In the genomic region with DNA sequence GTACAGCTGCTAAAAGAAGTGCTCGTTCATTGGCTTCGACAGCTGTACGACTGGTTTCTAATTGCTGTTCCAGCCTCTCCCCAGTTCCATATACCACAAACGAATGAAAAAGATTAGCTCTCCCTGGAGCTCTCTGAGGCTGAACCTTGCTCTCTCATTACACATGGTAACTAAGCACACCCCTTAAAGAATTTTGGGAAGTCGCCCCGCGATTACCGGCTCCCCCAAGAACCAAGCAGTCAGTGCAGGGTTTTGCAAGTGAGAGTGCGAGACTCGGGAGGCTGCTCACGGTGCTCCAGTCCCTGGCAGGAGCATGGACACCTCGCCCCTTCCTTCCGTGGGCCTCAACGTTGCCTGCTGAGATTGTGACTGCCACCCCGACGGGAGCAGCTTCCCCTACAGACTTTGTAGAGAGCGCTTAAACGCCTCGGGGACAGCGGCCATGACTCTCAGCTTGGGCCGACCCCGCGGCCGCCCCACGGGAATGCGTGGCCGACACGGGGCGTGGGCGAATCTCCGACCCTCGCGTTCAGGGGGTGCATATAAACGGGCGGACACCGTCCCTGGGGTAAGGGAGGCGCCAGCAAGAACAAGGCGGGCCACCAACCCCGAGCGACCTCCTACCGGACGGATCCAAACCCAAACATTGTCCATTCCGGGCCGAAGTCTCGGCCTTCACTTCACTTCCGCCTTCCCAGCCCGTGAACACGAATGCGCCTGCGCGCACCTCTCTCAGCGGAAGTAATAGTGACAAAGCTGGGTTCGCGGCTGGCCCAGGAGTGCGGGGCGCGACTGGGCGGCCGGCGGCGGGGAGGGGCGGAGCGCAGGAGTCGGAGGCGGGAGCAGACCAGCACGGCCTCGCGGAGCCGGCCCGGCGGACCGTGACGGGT, we compare ENCODE assay signal across 8 cellular contexts. TPM values are rescaled to one million over a fixed set of nuclear protein-coding genes. Genes with fewer than 3 reads are reported as not detected.
DNase-seq lines count a peak whose midpoint lies in the region; ATAC-seq and TF ChIP-seq lines count a peak whose summit lies in the region.

A gene with protein sequence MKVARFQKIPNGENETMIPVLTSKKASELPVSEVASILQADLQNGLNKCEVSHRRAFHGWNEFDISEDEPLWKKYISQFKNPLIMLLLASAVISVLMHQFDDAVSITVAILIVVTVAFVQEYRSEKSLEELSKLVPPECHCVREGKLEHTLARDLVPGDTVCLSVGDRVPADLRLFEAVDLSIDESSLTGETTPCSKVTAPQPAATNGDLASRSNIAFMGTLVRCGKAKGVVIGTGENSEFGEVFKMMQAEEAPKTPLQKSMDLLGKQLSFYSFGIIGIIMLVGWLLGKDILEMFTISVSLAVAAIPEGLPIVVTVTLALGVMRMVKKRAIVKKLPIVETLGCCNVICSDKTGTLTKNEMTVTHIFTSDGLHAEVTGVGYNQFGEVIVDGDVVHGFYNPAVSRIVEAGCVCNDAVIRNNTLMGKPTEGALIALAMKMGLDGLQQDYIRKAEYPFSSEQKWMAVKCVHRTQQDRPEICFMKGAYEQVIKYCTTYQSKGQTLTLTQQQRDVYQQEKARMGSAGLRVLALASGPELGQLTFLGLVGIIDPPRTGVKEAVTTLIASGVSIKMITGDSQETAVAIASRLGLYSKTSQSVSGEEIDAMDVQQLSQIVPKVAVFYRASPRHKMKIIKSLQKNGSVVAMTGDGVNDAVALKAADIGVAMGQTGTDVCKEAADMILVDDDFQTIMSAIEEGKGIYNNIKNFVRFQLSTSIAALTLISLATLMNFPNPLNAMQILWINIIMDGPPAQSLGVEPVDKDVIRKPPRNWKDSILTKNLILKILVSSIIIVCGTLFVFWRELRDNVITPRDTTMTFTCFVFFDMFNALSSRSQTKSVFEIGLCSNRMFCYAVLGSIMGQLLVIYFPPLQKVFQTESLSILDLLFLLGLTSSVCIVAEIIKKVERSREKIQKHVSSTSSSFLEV (plus strand): TSS at position 845 of the 890 bp plus-strand sequence. CDS start 686 bp downstream, outside the sequence.

- peak within 1 kb of the TSS; percentile 95 to 97 for H3K27ac ChIP-seq in testis

- no peaks in the 10 kb centered on the region for H3K27me3 ChIP-seq in testis

- H3K4me3 ChIP-seq in testis = peak within 1 kb of the TSS; percentile 86 to 94

- TF ChIP-seq POLR2A in testis (IDR thresholded peaks at IDR 0.05) = peak; percentile 66

- peaks cover 6 to 17% of the 10 kb centered on the region in 2 donors for H3K36me3 Mint-ChIP-seq in activated naive CD4-positive, alpha-beta T cell treated with anti-CD3 and anti-CD28 coated beads, Interleukin-2, amount 50 U/mL, for 72 hours

- no peak for TF ChIP-seq CTCF in GM10248 (IDR thresholded peaks at IDR 0.05; ENCODE audit: control extremely low read depth, extremely low read depth, low read depth, missing control alignments)
- TF ChIP-seq CTCF in omental fat pad (IDR thresholded peaks at IDR 0.05) = peak in 1 of 3 donors; percentile 4
- peak in 1 of 3 experiments; percentile 29 for TF ChIP-seq CTCF in testis (IDR thresholded peaks at IDR 0.05)

- WGBS in testis, 2 donors = 0% methylated on average over 22 to 59 of the region's 73 CpGs

- H3K36me3 ChIP-seq in testis (ENCODE audit: low read depth, missing control alignments) = no peaks in the 10 kb centered on the region

- H3K27ac Mint-ChIP-seq in activated naive CD4-positive, alpha-beta T cell treated with anti-CD3 and anti-CD28 coated beads, Interleukin-2, amount 50 U/mL, for 72 hours = peak within 1 kb of the TSS; percentile 99

- DNase-seq in GM10248 (ENCODE audit: extremely low spot score) (peak; percentile 95), NCI-H1092 (lab: John Stamatoyannopoulos, UW) (peak; percentile 92), glomerular visceral epithelial cell (ENCODE audit: extremely low spot score) (peak; percentile 97), omental fat pad (ENCODE audit: low spot score) (peak; percentile 79), testis (peak; percentile 95)
- DNase-seq in activated naive CD4-positive, alpha-beta T cell treated with anti-CD3 and anti-CD28 coated beads, Interleukin-2, amount 50 U/mL, for 72 hours (ENCODE audit: low spot score in 2 of 2) = peak; percentile 89 to 95

- ATAC-seq in HG02610 (IDR thresholded peaks at IDR 0.05; ENCODE audit: unreplicated experiment) (peak; percentile 95), SK-N-SH treated with all-trans-retinoic acid at 6 μM for 48 hours (peak; percentile 96), omental fat pad (ENCODE audit: low FRiP score) (peak; percentile 96)
- ATAC-seq in activated naive CD4-positive, alpha-beta T cell treated with anti-CD3 and anti-CD28 coated beads, Interleukin-2, amount 50 U/mL, for 72 hours = peak; percentile 91 to 94

- CTCF ChIA-PET in GM10248 (lab: Yijun Ruan, JAX) = interaction anchor here (0.6 to 7.2 kb wide), 45 partner anchors 10 to 617 kb away, joined by 3 to 91 read pairs (median 4); partner anchors contain the start of gene PIK3R4

- H3K4me1 ChIP-seq in testis = peaks cover 22% of the 10 kb centered on the region

- POLR2A ChIA-PET in GM10248 (lab: Yijun Ruan, JAX) = interaction anchor here (0.6 to 2.3 kb wide), 6 partner anchors 39 to 1777 kb away, joined by 3 to 11 read pairs (median 4); no protein-coding TSS in a partner anchor

- H3K9me3 Mint-ChIP-seq in activated naive CD4-positive, alpha-beta T cell treated with anti-CD3 and anti-CD28 coated beads, Interleukin-2, amount 50 U/mL, for 72 hours = no peaks in the 10 kb centered on the region

- H3K9me3 ChIP-seq in testis = no peaks in the 10 kb centered on the region

- intact Hi-C loops in testis (cut with DNase I; ENCODE audit: low total_unique reads) = no loop called here

TF ChIP-seq in SK-N-SH treated with all-trans-retinoic acid at 6 μM for 48 hours, 23 proteins besides CTCF, POLR2A, EP300 and RAD21:
- 0 out of 2 replicates have a peak, but pooled peaks have one; percentile 41 for TF ChIP-seq ZFP3 (CRISPR knock-in tag; IDR thresholded peaks at IDR 0.05)
- TF ChIP-seq TOX (CRISPR knock-in tag; IDR thresholded peaks at IDR 0.05; ENCODE audit: borderline replicate concordance) = no peak

RNA-seq across cellular contexts. Expression of the gene that starts here (rescaled TPM):
- 10 to 100 TPM; 60.8 to 74.8 TPM for total RNA-seq in activated naive CD4-positive, alpha-beta T cell treated with anti-CD3 and anti-CD28 coated beads, Interleukin-2, amount 50 U/mL, for 72 hours
- total RNA-seq in omental fat pad (10 to 100 TPM; 53.2 to 63.5 (median 61.6) TPM), testis (100 to 1,000 TPM in 1 of 2 donors, 10 to 100 TPM in 1; 88.0 to 103 TPM)
- polyA plus RNA-seq in testis (ENCODE audit: insufficient read depth, low read depth, low replicate concordance) = 51.0 TPM

Comparison
In these comparisons a context has a peak if more than half of its experiments do, and no peak if none do; other contexts are left out.
1. Peak in every context shown above with its lines: DNase-seq, ATAC-seq, H3K4me3 ChIP-seq and H3K27ac ChIP-seq.